ENCODE assay signal across 1 cellular context in genomic region chr1:145188869-145189606, GRCh38.
TF ChIP-seq lines count a peak whose summit lies in the region.

No MANE protein-coding gene starts in this region.

TF ChIP-seq in K562, 482 proteins besides CTCF, POLR2A, EP300 and RAD21 (continued from another document):
- TF ChIP-seq TAL1 (IDR thresholded peaks at IDR 0.05), result peak; percentile 36; the same call in 1 of the 2 replicates
- TF ChIP-seq CBFA2T3 (IDR thresholded peaks at IDR 0.05), result peak; percentile 35
